Comparison of ENCODE assay signal across 8 cellular contexts in genomic region chr19:57708641-57709354, GRCh38.
DNase-seq lines count a peak whose midpoint lies in the region; ATAC-seq and TF ChIP-seq lines count a peak whose summit lies in the region.

Gene ZNF154, minus strand, starts transcription at chr19:57709204. Its CDS starts 233 bp downstream, at chr19:57708971.

- H3K4me1 ChIP-seq in mucosa of rectum (ENCODE audit: control insufficient read depth in 2 of 2, insufficient read depth in 2 of 2, low read length in 2 of 2): no peaks in the 10 kb centered on the region
- peaks cover 26% of the 10 kb centered on the region for H3K4me1 ChIP-seq in stomach smooth muscle (ENCODE audit: control insufficient read depth, insufficient read depth, low read length)

- ATAC-seq in HG03045 (IDR thresholded peaks at IDR 0.05; ENCODE audit: unreplicated experiment): no peak

- peak within 1 kb of the TSS; percentile 57 for H3K4me3 ChIP-seq in fibroblast of mammary gland (ENCODE audit: control insufficient read depth, low read depth, low read length)
- peak within 1 kb of the TSS; percentile 51 to 69 for H3K4me3 ChIP-seq in mucosa of rectum (ENCODE audit: low read length in 2 of 2)
- peak within 1 kb of the TSS; percentile 80 to 86 for H3K4me3 ChIP-seq in stomach smooth muscle (ENCODE audit: low read length in 2 of 2)

- DNase-seq in GM19238 (ENCODE audit: insufficient read length, low spot score) (peak; percentile 46), fibroblast of mammary gland (ENCODE audit: low read depth) (peak; percentile 50), NCI-H128 (lab: John Stamatoyannopoulos, UW; ENCODE audit: unreplicated experiment) (no peak), NCI-H146 treated with DMSO at 0.1 percent for 48 hours (lab: John Stamatoyannopoulos, UW; ENCODE audit: unreplicated experiment) (no peak)
- peak; percentile 32 to 40 for DNase-seq in activated T-cell treated with anti-CD3 and anti-CD28 coated beads, Interleukin-2, amount 50 U/mL, for 48 hours

- peaks cover 0 to 2% of the 10 kb centered on the region in 2 donors for H3K36me3 ChIP-seq in mucosa of rectum (ENCODE audit: control insufficient read depth in 2 of 2, insufficient read depth in 2 of 2, low read length in 2 of 2)
- peaks cover 12 to 13% of the 10 kb centered on the region in 2 donors for H3K36me3 ChIP-seq in stomach smooth muscle (ENCODE audit: control insufficient read depth in 2 of 2, insufficient read depth in 2 of 2, low read length in 2 of 2)

- peaks cover 16 to 21% of the 10 kb centered on the region in 2 donors for H3K9me3 ChIP-seq in mucosa of rectum (ENCODE audit: control insufficient read depth in 2 of 2, low read length in 2 of 2)
- peaks cover 8 to 12% of the 10 kb centered on the region in 2 donors for H3K9me3 ChIP-seq in stomach smooth muscle (ENCODE audit: control insufficient read depth in 2 of 2, low read length in 2 of 2)

- H3K27me3 ChIP-seq in mucosa of rectum (ENCODE audit: control insufficient read depth in 2 of 2, insufficient read depth in 2 of 2, low read length in 2 of 2) (no peaks in the 10 kb centered on the region), stomach smooth muscle (ENCODE audit: control insufficient read depth in 1 of 2, insufficient read depth in 2 of 2, low read length in 2 of 2) (no peaks in the 10 kb centered on the region)

- H3K9ac ChIP-seq in mucosa of rectum (ENCODE audit: low read depth in 1 of 2, low read length in 2 of 2) (peak within 1 kb of the TSS; percentile 54 to 65), stomach smooth muscle (ENCODE audit: low read length in 2 of 2) (peak within 1 kb of the TSS; percentile 84 to 87)

- no peak for TF ChIP-seq CTCF in fibroblast of mammary gland (conservative IDR thresholded peaks at IDR 0.05; ENCODE audit: control insufficient read depth, insufficient read depth, low read depth, low read length)

- peak within 1 kb of the TSS; percentile 31 to 68 for H3K27ac ChIP-seq in mucosa of rectum (ENCODE audit: low read depth in 2 of 2, low read length in 2 of 2)
- H3K27ac ChIP-seq in stomach smooth muscle (ENCODE audit: low read length): peak within 1 kb of the TSS; percentile 78

Comparison
In these comparisons a context has a peak if more than half of its experiments do, and no peak if none do; other contexts are left out.
1. DNase-seq: peak in GM19238 (single experiment), activated T-cell treated with anti-CD3 and anti-CD28 coated beads, Interleukin-2, amount 50 U/mL, for 48 hours (2 of 2) and fibroblast of mammary gland (single experiment); none in NCI-H128 (single experiment) and NCI-H146 treated with DMSO at 0.1 percent for 48 hours (single experiment).
2. Peak in every context shown above with its lines, with median percentiles within 50 percentile points of each other: H3K4me3 ChIP-seq.